11 cellular contexts compared by ENCODE assay signal in genomic region chr6:163324928-163325784, GRCh38.
DNase-seq lines count a peak whose midpoint lies in the region; ATAC-seq and TF ChIP-seq lines count a peak whose summit lies in the region.
"Had no signal": no experiment of that assay in that cellular context is flagged by ENCODE, and none has a peak within 500 bp of the region (broad histone marks: within the 10 kb centered on the region; RNA-seq: fewer than 3 reads in every experiment).

No MANE protein-coding gene starts in this region.

- no peak for TF ChIP-seq CTCF in choroid plexus epithelial cell (conservative IDR thresholded peaks at IDR 0.05; ENCODE audit: low read depth, low read length)
- TF ChIP-seq CTCF in left lung (IDR thresholded peaks at IDR 0.05) = no peak

- H3K4me3 ChIP-seq in choroid plexus epithelial cell (ENCODE audit: low read depth, low read length) = peak overlapping the region; percentile 17
- no peak overlapping the region for H3K4me3 ChIP-seq in left lung
- H3K4me3 ChIP-seq: esophagus squamous epithelium had no signal

- H3K36me3 ChIP-seq in left lung = no peaks in the 10 kb centered on the region
- H3K36me3 ChIP-seq: esophagus squamous epithelium had no signal

- DNase-seq in M059J (ENCODE audit: low read depth) = peak; percentile 64
- DNase-seq in choroid plexus epithelial cell (ENCODE audit: low read depth) = peak; percentile 72
- peak in 1 of 2 donors; percentile 82 for DNase-seq in left lung
- DNase-seq in stromal cell of bone marrow (ENCODE audit: low read depth) = peak; percentile 29
- DNase-seq in T-helper 2 cell = no peak
- DNase-seq in cerebellar cortex (ENCODE audit: low spot score) = no peak
- DNase-seq in stimulated activated naive B cell treated with anti-CD40 and anti-IgM and Interleukin-4, amounts not matched to agents 10 μg/mL and 1 μg/mL and 100 μg/mL, for 72 hours = no peak
- DNase-seq: activated naive CD4-positive, alpha-beta T cell treated with anti-CD3 and anti-CD28 coated beads for 36 hours; esophagus squamous epithelium; NCI-H526 treated with DMSO at 0.1 percent for 48 hours had no signal

- no peak overlapping the region for H3K27ac Mint-ChIP-seq in stimulated activated naive B cell treated with anti-CD40 and anti-IgM and Interleukin-4, amounts not matched to agents 10 μg/mL and 1 μg/mL and 100 μg/mL, for 72 hours
- H3K27ac Mint-ChIP-seq: activated naive CD4-positive, alpha-beta T cell treated with anti-CD3 and anti-CD28 coated beads for 36 hours had no signal

- no peaks in the 10 kb centered on the region for H3K9me3 ChIP-seq in left lung
- H3K9me3 ChIP-seq: esophagus squamous epithelium had no signal

- no peak overlapping the region for H3K4me3 Mint-ChIP-seq in stimulated activated naive B cell treated with anti-CD40 and anti-IgM and Interleukin-4, amounts not matched to agents 10 μg/mL and 1 μg/mL and 100 μg/mL, for 72 hours
- H3K4me3 Mint-ChIP-seq: activated naive CD4-positive, alpha-beta T cell treated with anti-CD3 and anti-CD28 coated beads for 36 hours had no signal

- peaks cover 0 to 11% of the 10 kb centered on the region in 2 donors for H3K4me1 ChIP-seq in left lung
- H3K4me1 ChIP-seq: esophagus squamous epithelium had no signal

- intact Hi-C loops in left lung (cut with DNase I) = no loop called here

- H3K27me3 ChIP-seq in left lung = no peaks in the 10 kb centered on the region
- H3K27me3 ChIP-seq: esophagus squamous epithelium had no signal

- no peaks in the 10 kb centered on the region for H3K4me1 Mint-ChIP-seq in stimulated activated naive B cell treated with anti-CD40 and anti-IgM and Interleukin-4, amounts not matched to agents 10 μg/mL and 1 μg/mL and 100 μg/mL, for 72 hours

- H3K27me3 Mint-ChIP-seq in stimulated activated naive B cell treated with anti-CD40 and anti-IgM and Interleukin-4, amounts not matched to agents 10 μg/mL and 1 μg/mL and 100 μg/mL, for 72 hours = peaks cover 19 to 25% of the 10 kb centered on the region in 2 donors

- no peaks in the 10 kb centered on the region for H3K36me3 Mint-ChIP-seq in stimulated activated naive B cell treated with anti-CD40 and anti-IgM and Interleukin-4, amounts not matched to agents 10 μg/mL and 1 μg/mL and 100 μg/mL, for 72 hours

- H3K27ac ChIP-seq in left lung = no peak overlapping the region

- H3K9me3 Mint-ChIP-seq in stimulated activated naive B cell treated with anti-CD40 and anti-IgM and Interleukin-4, amounts not matched to agents 10 μg/mL and 1 μg/mL and 100 μg/mL, for 72 hours = peaks cover 6 to 9% of the 10 kb centered on the region in 2 donors

- peak; percentile 91 for ATAC-seq in left lung
- no peak for ATAC-seq in HG02763 (IDR thresholded peaks at IDR 0.05; ENCODE audit: unreplicated experiment)
- no peak for ATAC-seq in stimulated activated naive B cell treated with anti-CD40 and anti-IgM and Interleukin-4, amounts not matched to agents 10 μg/mL and 1 μg/mL and 100 μg/mL, for 72 hours (replicated peaks)

Comparison
In these comparisons a context has a peak if more than half of its experiments do, and no peak if none do; other contexts are left out.
1. DNase-seq: peak in M059J (single experiment), choroid plexus epithelial cell (single experiment) and stromal cell of bone marrow (single experiment); none in T-helper 2 cell (0 of 5), cerebellar cortex (single experiment) and stimulated activated naive B cell treated with anti-CD40 and anti-IgM and Interleukin-4, amounts not matched to agents 10 μg/mL and 1 μg/mL and 100 μg/mL, for 72 hours (single experiment).